16 cellular contexts compared by ENCODE assay signal in the genomic region with DNA sequence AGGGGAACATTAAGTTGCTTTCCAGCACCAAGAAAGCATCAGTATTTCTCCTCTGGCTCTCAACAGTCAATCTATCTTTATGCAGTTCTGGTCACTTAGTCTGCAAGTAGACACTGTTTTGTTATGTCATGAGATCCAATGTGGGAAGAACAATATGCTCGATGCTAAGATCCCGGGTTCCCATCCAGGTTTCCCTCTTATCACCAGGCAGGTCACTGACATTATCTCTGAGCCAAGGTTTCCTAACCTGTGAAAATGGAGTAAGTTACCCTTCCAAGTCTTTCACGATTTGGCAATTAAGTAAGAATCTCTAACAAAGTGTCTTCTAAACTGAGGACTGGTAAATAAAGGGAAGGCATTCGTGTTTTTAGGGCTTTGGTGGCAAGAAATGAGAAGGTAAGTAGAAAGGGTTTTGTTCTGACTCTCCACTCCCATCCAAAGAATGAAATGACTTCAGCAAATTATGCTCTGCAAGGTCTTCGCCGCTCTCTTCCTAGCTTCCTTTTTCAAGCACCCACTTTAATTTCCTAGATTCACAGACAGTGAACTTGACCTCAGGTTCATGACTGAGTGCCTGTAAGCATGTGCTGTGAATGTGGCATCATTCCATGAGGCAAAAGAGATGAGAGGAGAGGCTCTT.
DNase-seq lines count a peak whose midpoint lies in the region; ATAC-seq and TF ChIP-seq lines count a peak whose summit lies in the region.
"Had no signal": no experiment of that assay in that cellular context is flagged by ENCODE, and none has a peak within 500 bp of the region (broad histone marks: within the 10 kb centered on the region; RNA-seq: fewer than 3 reads in every experiment).

No MANE protein-coding gene starts in this region.

- no peak overlapping the region for H3K4me3 ChIP-seq in CD4-positive, CD25-positive, alpha-beta regulatory T cell (ENCODE audit: low read depth, low read length)
- H3K4me3 ChIP-seq in thyroid gland (replicated peaks in 1 of 3) = no peak overlapping the region

- ATAC-seq in CD4-positive, CD25-positive, alpha-beta regulatory T cell (ENCODE audit: low read depth in 2 of 2) = no peak
- ATAC-seq in GM18505 (IDR thresholded peaks at IDR 0.05; ENCODE audit: unreplicated experiment) = peak; percentile 11
- no peak for ATAC-seq in activated CD8-positive, alpha-beta T cell treated with anti-CD3 and anti-CD28 coated beads, Interleukin-2, amount 10 ng/mL, durations not matched to agents 7 days and 5 days
- ATAC-seq in stimulated activated naive B cell treated with anti-CD40 and anti-IgM and Interleukin-4, amounts not matched to agents 10 μg/mL and 1 μg/mL and 100 μg/mL, for 72 hours (replicated peaks) = no peak
- ATAC-seq: right cardiac atrium had no signal

- peak overlapping the region; percentile 53 to 61 (median 60) for H3K27ac Mint-ChIP-seq in CD4-positive, CD25-positive, alpha-beta regulatory T cell
- peak overlapping the region; percentile 83 for H3K27ac Mint-ChIP-seq in activated CD8-positive, alpha-beta T cell treated with anti-CD3 and anti-CD28 coated beads, Interleukin-2, amount 10 ng/mL, durations not matched to agents 7 days and 5 days
- peak overlapping the region; percentile 29 to 58 (median 47) for H3K27ac Mint-ChIP-seq in nephron
- no peak overlapping the region for H3K27ac Mint-ChIP-seq in stimulated activated naive B cell treated with anti-CD40 and anti-IgM and Interleukin-4, amounts not matched to agents 10 μg/mL and 1 μg/mL and 100 μg/mL, for 72 hours

- TF ChIP-seq POLR2A in GM18505 (IDR thresholded peaks at IDR 0.05; ENCODE audit: borderline replicate concordance, extremely low read depth, insufficient read depth, insufficient read length) (no peak), thyroid gland (IDR thresholded peaks at IDR 0.05) (no peak)

- WGBS in thyroid gland, 2 donors = 83% methylated on average over 6 of the region's 6 CpGs

- no peaks in the 10 kb centered on the region for H3K36me3 ChIP-seq in CD4-positive, CD25-positive, alpha-beta regulatory T cell (ENCODE audit: control insufficient read depth, insufficient read depth, low read length)
- no peaks in the 10 kb centered on the region for H3K36me3 ChIP-seq in thyroid gland
- H3K36me3 ChIP-seq: neutrophil had no signal

- no peak for DNase-seq in CD4-positive, CD25-positive, alpha-beta regulatory T cell
- DNase-seq in activated CD8-positive, alpha-beta T cell treated with anti-CD3 and anti-CD28 coated beads, Interleukin-2, amount 10 ng/mL, durations not matched to agents 7 days and 5 days = no peak
- no peak for DNase-seq in T-helper 9 cell
- DNase-seq in stimulated activated naive B cell treated with anti-CD40 and anti-IgM and Interleukin-4, amounts not matched to agents 10 μg/mL and 1 μg/mL and 100 μg/mL, for 72 hours = no peak
- no peak for DNase-seq in thyroid gland
- DNase-seq: BE2C; central memory CD4-positive, alpha-beta T cell; effector CD8-positive, alpha-beta T cell; NCI-H2029 treated with DMSO at 0.1 percent for 48 hours; NCI-H526 treated with DMSO at 0.1 percent for 48 hours; SIG-M5; stimulated activated CD4-positive, alpha-beta T cell treated with anti-CD3 and anti-CD28 coated beads, Interleukin-2, amount 100 ng/mL, for 24 hours had no signal

- intact Hi-C loops in thyroid gland (cut with DNase I) = no loop called here

- peaks cover 25% of the 10 kb centered on the region for H3K36me3 Mint-ChIP-seq in CD4-positive, CD25-positive, alpha-beta regulatory T cell
- H3K36me3 Mint-ChIP-seq in activated CD8-positive, alpha-beta T cell treated with anti-CD3 and anti-CD28 coated beads, Interleukin-2, amount 10 ng/mL, durations not matched to agents 7 days and 5 days (ENCODE audit: low read depth) = peaks cover 6% of the 10 kb centered on the region
- peaks cover 56% of the 10 kb centered on the region for H3K36me3 Mint-ChIP-seq in nephron (ENCODE audit: low read depth)
- no peaks in the 10 kb centered on the region for H3K36me3 Mint-ChIP-seq in stimulated activated naive B cell treated with anti-CD40 and anti-IgM and Interleukin-4, amounts not matched to agents 10 μg/mL and 1 μg/mL and 100 μg/mL, for 72 hours

- POLR2A ChIA-PET in activated CD8-positive, alpha-beta T cell treated with anti-CD3 and anti-CD28 coated beads, Interleukin-2, amount 10 ng/mL, durations not matched to agents 7 days and 5 days (lab: Charles Lee) = interaction anchor here (1.0 kb wide), 1 partner anchor 87 kb away, joined by 3 read pairs; a partner anchor contains a TSS

- peaks cover 8 to 22% (median 15%) of the 10 kb centered on the region in 4 donors for H3K4me1 Mint-ChIP-seq in CD4-positive, CD25-positive, alpha-beta regulatory T cell
- H3K4me1 Mint-ChIP-seq in activated CD8-positive, alpha-beta T cell treated with anti-CD3 and anti-CD28 coated beads, Interleukin-2, amount 10 ng/mL, durations not matched to agents 7 days and 5 days (ENCODE audit: low read depth) = peaks cover 48% of the 10 kb centered on the region
- peaks cover 82% of the 10 kb centered on the region for H3K4me1 Mint-ChIP-seq in nephron
- H3K4me1 Mint-ChIP-seq in stimulated activated naive B cell treated with anti-CD40 and anti-IgM and Interleukin-4, amounts not matched to agents 10 μg/mL and 1 μg/mL and 100 μg/mL, for 72 hours = peaks cover 0 to 9% of the 10 kb centered on the region in 2 donors

- H3K9me3 ChIP-seq in CD4-positive, CD25-positive, alpha-beta regulatory T cell (ENCODE audit: control insufficient read depth in 2 of 2, low read length in 2 of 2) = no peaks in the 10 kb centered on the region
- H3K9me3 ChIP-seq in thyroid gland = no peaks in the 10 kb centered on the region
- H3K9me3 ChIP-seq: BE2C, neutrophil had no signal

- peaks cover 0 to 1% (median 0%) of the 10 kb centered on the region in 7 donors for H3K9me3 Mint-ChIP-seq in CD4-positive, CD25-positive, alpha-beta regulatory T cell
- H3K9me3 Mint-ChIP-seq in activated CD8-positive, alpha-beta T cell treated with anti-CD3 and anti-CD28 coated beads, Interleukin-2, amount 10 ng/mL, durations not matched to agents 7 days and 5 days (ENCODE audit: insufficient read depth) = no peaks in the 10 kb centered on the region
- no peaks in the 10 kb centered on the region for H3K9me3 Mint-ChIP-seq in nephron
- no peaks in the 10 kb centered on the region for H3K9me3 Mint-ChIP-seq in stimulated activated naive B cell treated with anti-CD40 and anti-IgM and Interleukin-4, amounts not matched to agents 10 μg/mL and 1 μg/mL and 100 μg/mL, for 72 hours

- H3K27me3 Mint-ChIP-seq in CD4-positive, CD25-positive, alpha-beta regulatory T cell = no peaks in the 10 kb centered on the region
- H3K27me3 Mint-ChIP-seq in activated CD8-positive, alpha-beta T cell treated with anti-CD3 and anti-CD28 coated beads, Interleukin-2, amount 10 ng/mL, durations not matched to agents 7 days and 5 days (ENCODE audit: low read depth) = no peaks in the 10 kb centered on the region
- no peaks in the 10 kb centered on the region for H3K27me3 Mint-ChIP-seq in nephron (ENCODE audit: low read depth)
- peaks cover 0 to 5% of the 10 kb centered on the region in 2 donors for H3K27me3 Mint-ChIP-seq in stimulated activated naive B cell treated with anti-CD40 and anti-IgM and Interleukin-4, amounts not matched to agents 10 μg/mL and 1 μg/mL and 100 μg/mL, for 72 hours

- peaks cover 19% of the 10 kb centered on the region for H3K4me1 ChIP-seq in CD4-positive, CD25-positive, alpha-beta regulatory T cell (ENCODE audit: control insufficient read depth, insufficient read depth, low read length, poor library complexity, severe bottlenecking)
- H3K4me1 ChIP-seq in thyroid gland = peaks cover 0 to 37% of the 10 kb centered on the region in 2 donors

- no peak for TF ChIP-seq CTCF in nephron (IDR thresholded peaks at IDR 0.05; ENCODE audit: unreplicated experiment in 3 of 3)
- TF ChIP-seq CTCF in thyroid gland (IDR thresholded peaks at IDR 0.05) = no peak

- H3K27me3 ChIP-seq in CD4-positive, CD25-positive, alpha-beta regulatory T cell (ENCODE audit: control insufficient read depth, insufficient read depth, low read length) = no peaks in the 10 kb centered on the region
- no peaks in the 10 kb centered on the region for H3K27me3 ChIP-seq in thyroid gland
- H3K27me3 ChIP-seq: BE2C had no signal

- no peak overlapping the region for H3K4me3 Mint-ChIP-seq in CD4-positive, CD25-positive, alpha-beta regulatory T cell
- peak overlapping the region; percentile 23 for H3K4me3 Mint-ChIP-seq in activated CD8-positive, alpha-beta T cell treated with anti-CD3 and anti-CD28 coated beads, Interleukin-2, amount 10 ng/mL, durations not matched to agents 7 days and 5 days
- H3K4me3 Mint-ChIP-seq in nephron = peak overlapping the region in 1 of 3 experiments; percentile 21
- no peak overlapping the region for H3K4me3 Mint-ChIP-seq in stimulated activated naive B cell treated with anti-CD40 and anti-IgM and Interleukin-4, amounts not matched to agents 10 μg/mL and 1 μg/mL and 100 μg/mL, for 72 hours

- no peak overlapping the region for H3K27ac ChIP-seq in CD4-positive, CD25-positive, alpha-beta regulatory T cell (ENCODE audit: insufficient read depth, low read length, poor library complexity, severe bottlenecking)
- no peak overlapping the region for H3K27ac ChIP-seq in thyroid gland
- H3K27ac ChIP-seq: neutrophil had no signal

- CTCF ChIA-PET in activated CD8-positive, alpha-beta T cell treated with anti-CD3 and anti-CD28 coated beads, Interleukin-2, amount 10 ng/mL, durations not matched to agents 7 days and 5 days (lab: Charles Lee) = interaction anchor here (0.6 to 1.8 kb wide), 5 partner anchors 10 to 267 kb away, joined by 3 to 8 read pairs (median 6); no protein-coding TSS in a partner anchor
